23 cellular contexts compared by ENCODE assay signal in the genomic region with DNA sequence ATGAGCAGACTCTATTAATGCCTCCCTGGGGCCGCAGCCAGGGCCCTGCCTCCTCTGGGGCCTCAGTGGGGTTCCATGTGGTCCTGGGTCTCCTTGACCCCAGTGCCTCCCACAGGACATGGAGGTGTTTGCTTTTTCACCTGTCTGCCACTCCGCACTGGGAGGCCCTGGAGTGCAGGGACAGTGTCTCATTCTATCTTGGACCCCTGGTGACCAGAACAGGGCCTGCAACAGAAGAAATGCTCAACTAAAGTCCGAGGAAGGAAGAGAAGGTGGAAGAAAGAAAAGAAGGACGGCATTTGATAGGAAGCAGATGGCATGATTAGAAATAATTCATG.
"Had no signal": no experiment of that assay in that cellular context is flagged by ENCODE, and none has a peak within 500 bp of the region (broad histone marks: within the 10 kb centered on the region; RNA-seq: fewer than 3 reads in every experiment).

No MANE protein-coding gene starts in this region.

- H3K9me3 Mint-ChIP-seq: effector memory CD8-positive, alpha-beta T cell; natural killer cell; stimulated activated effector memory CD8-positive, alpha-beta T cell treated with anti-CD3 and anti-CD28 coated beads, Interleukin-12 subunit alpha, Interleukin-12 subunit beta, amount 100 ng/mL, for 72 hours had no signal

- H3K27ac Mint-ChIP-seq: effector memory CD8-positive, alpha-beta T cell; natural killer cell; stimulated activated effector memory CD8-positive, alpha-beta T cell treated with anti-CD3 and anti-CD28 coated beads, Interleukin-12 subunit alpha, Interleukin-12 subunit beta, amount 100 ng/mL, for 72 hours had no signal

- ATAC-seq: effector memory CD8-positive, alpha-beta T cell; heart right ventricle; left lung; lower lobe of right lung; natural killer cell; pancreas had no signal

- H3K27ac ChIP-seq: esophagus squamous epithelium, heart right ventricle, left lung, lower lobe of right lung, neutrophil, pancreas, sigmoid colon, thoracic aorta, tibial nerve, upper lobe of left lung had no signal

- H3K9me3 ChIP-seq: esophagus squamous epithelium, heart right ventricle, left lung, lower lobe of right lung, neutrophil, pancreas, sigmoid colon, thoracic aorta, tibial nerve, upper lobe of left lung had no signal

- FAIRE-seq: islet of Langerhans, pancreas, urothelium cell line had no signal

- H3K36me3 Mint-ChIP-seq: natural killer cell; stimulated activated effector memory CD8-positive, alpha-beta T cell treated with anti-CD3 and anti-CD28 coated beads, Interleukin-12 subunit alpha, Interleukin-12 subunit beta, amount 100 ng/mL, for 72 hours had no signal

- DNase-seq: cerebellar nuclear complex; cortex of kidney; effector memory CD8-positive, alpha-beta T cell; esophagus squamous epithelium; foreskin melanocyte; glutamatergic neuron; heart right ventricle; hippocampal formation; left cardiac atrium; left lung; lower lobe of right lung; natural killer cell; pancreas; sigmoid colon; stimulated activated CD4-positive, alpha-beta T cell treated with anti-CD3 and anti-CD28 coated beads, Interleukin-4, amount 100 ng/mL, for 24 hours; stimulated activated naive CD4-positive, alpha-beta T cell treated with Interleukin-2 at 50 U/mL for 16 hours had no signal

- H3K4me3 ChIP-seq: esophagus squamous epithelium, heart right ventricle, left lung, lower lobe of right lung, pancreas, sigmoid colon, thoracic aorta, tibial nerve, upper lobe of left lung had no signal

- H3K36me3 ChIP-seq: esophagus squamous epithelium, heart right ventricle, left lung, lower lobe of right lung, neutrophil, pancreas, sigmoid colon, thoracic aorta, tibial nerve, upper lobe of left lung had no signal

- H3K27me3 ChIP-seq: left lung, pancreas, sigmoid colon, tibial nerve, upper lobe of left lung had no signal

- H3K4me1 Mint-ChIP-seq: natural killer cell had no signal

- H3K4me3 Mint-ChIP-seq: effector memory CD8-positive, alpha-beta T cell; natural killer cell; stimulated activated effector memory CD8-positive, alpha-beta T cell treated with anti-CD3 and anti-CD28 coated beads, Interleukin-12 subunit alpha, Interleukin-12 subunit beta, amount 100 ng/mL, for 72 hours had no signal

- H3K4me1 ChIP-seq: esophagus squamous epithelium, heart right ventricle, left lung, lower lobe of right lung, pancreas, sigmoid colon, tibial nerve, upper lobe of left lung had no signal
